In the genomic region with DNA sequence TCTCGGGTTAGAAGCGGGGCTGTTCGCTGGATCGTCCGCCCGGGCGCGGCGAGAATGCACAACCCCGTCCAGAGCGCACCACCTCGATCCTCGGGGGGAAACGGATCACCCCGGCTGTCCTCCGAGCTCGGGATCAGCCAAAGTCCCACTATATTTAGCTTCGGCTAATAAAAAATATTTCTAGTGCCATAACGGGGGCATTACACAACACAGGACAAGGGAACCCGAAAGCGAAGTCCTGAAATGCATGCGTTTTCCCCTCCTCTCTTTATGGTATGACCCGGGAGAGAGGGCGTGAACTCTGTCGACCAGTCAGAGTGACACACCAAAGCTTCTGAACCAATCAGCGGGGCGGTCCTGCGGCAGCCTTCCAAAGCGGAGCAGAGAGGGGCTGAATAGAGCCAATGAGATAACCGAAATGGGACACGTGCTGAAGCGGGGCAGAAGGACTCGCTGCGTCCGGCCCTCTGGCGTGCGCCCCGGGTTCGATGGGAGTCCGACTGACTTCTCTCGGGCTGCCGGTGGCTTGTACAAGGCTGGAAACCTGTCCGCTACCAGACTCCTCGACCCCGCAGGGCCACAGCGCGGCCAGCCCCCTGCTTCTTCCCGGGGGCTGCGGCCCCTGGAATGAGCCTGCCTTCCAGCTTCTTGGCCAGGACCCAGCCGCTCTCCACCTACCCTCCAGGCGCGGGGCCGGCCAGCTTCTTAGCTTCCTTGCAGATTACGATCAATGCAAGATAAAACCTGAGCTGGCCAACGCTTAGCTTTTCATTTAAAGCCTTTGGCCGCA, we compare ENCODE assay signal across 8 cellular contexts. TPM values are rescaled to one million over a fixed set of nuclear protein-coding genes. Genes with fewer than 3 reads are reported as not detected.
DNase-seq lines count a peak whose midpoint lies in the region; ATAC-seq and TF ChIP-seq lines count a peak whose summit lies in the region.

A gene with protein sequence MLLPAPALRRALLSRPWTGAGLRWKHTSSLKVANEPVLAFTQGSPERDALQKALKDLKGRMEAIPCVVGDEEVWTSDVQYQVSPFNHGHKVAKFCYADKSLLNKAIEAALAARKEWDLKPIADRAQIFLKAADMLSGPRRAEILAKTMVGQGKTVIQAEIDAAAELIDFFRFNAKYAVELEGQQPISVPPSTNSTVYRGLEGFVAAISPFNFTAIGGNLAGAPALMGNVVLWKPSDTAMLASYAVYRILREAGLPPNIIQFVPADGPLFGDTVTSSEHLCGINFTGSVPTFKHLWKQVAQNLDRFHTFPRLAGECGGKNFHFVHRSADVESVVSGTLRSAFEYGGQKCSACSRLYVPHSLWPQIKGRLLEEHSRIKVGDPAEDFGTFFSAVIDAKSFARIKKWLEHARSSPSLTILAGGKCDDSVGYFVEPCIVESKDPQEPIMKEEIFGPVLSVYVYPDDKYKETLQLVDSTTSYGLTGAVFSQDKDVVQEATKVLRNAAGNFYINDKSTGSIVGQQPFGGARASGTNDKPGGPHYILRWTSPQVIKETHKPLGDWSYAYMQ (minus strand): TSS at position 33 of the 790 bp plus-strand sequence. CDS start 32 bp downstream, at position 1.

- CTCF ChIA-PET in RWPE1 (lab: Yijun Ruan, JAX), result interaction anchor here (0.7 to 2.0 kb wide), 3 partner anchors 10 to 131 kb away, joined by 3 to 9 read pairs (median 4); no protein-coding TSS in a partner anchor
- CTCF ChIA-PET in naive thymus-derived CD4-positive, alpha-beta T cell (lab: Charles Lee), result interaction anchor here (0.6 to 9.1 kb wide), 10 partner anchors 10 to 173 kb away, joined by 3 to 105 read pairs (median 3); a partner anchor contains a TSS

- peak within 1 kb of the TSS; percentile 88 to 98 (median 97) for H3K27ac Mint-ChIP-seq in naive thymus-derived CD4-positive, alpha-beta T cell
- H3K27ac Mint-ChIP-seq in stimulated activated memory B cell treated with anti-CD40 and anti-IgM and Interleukin-4, amounts not matched to agents 10 μg/mL and 1 μg/mL and 100 μg/mL, for 72 hours, result peak within 1 kb of the TSS; percentile 92

- no peaks in the 10 kb centered on the region for H3K9me3 Mint-ChIP-seq in naive thymus-derived CD4-positive, alpha-beta T cell
- no peaks in the 10 kb centered on the region for H3K9me3 Mint-ChIP-seq in stimulated activated memory B cell treated with anti-CD40 and anti-IgM and Interleukin-4, amounts not matched to agents 10 μg/mL and 1 μg/mL and 100 μg/mL, for 72 hours

- H3K4me1 Mint-ChIP-seq in naive thymus-derived CD4-positive, alpha-beta T cell, result peaks cover 22 to 50% (median 41%) of the 10 kb centered on the region in 7 donors
- H3K4me1 Mint-ChIP-seq in stimulated activated memory B cell treated with anti-CD40 and anti-IgM and Interleukin-4, amounts not matched to agents 10 μg/mL and 1 μg/mL and 100 μg/mL, for 72 hours, result peaks cover 36% of the 10 kb centered on the region

- H3K4me3 ChIP-seq in LNCaP clone FGC (ENCODE audit: low read depth, low read length) (peak within 1 kb of the TSS; percentile 71), fibroblast of mammary gland (ENCODE audit: control insufficient read depth, low read depth, low read length) (peak within 1 kb of the TSS; percentile 80)
- peak within 1 kb of the TSS; percentile 57 for H3K4me3 ChIP-seq in naive thymus-derived CD4-positive, alpha-beta T cell (ENCODE audit: low read length)

- intact Hi-C loops in naive thymus-derived CD4-positive, alpha-beta T cell (cut with micrococcal nuclease), result loop anchor here (1.0 to 10.0 kb wide), 10 partner anchors 24 to 692 kb away; a partner anchor contains a TSS

- POLR2A ChIA-PET in RWPE1 (lab: Yijun Ruan, JAX; ENCODE audit: low non-redundant PET), result interaction anchor here (0.5 to 1.6 kb wide), 5 partner anchors 17 to 284 kb away, joined by 3 to 8 read pairs (median 4); no protein-coding TSS in a partner anchor
- POLR2A ChIA-PET in naive thymus-derived CD4-positive, alpha-beta T cell (lab: Charles Lee), result interaction anchor here (0.9 to 2.3 kb wide), 11 partner anchors 21 to 173 kb away, joined by 3 to 10 read pairs (median 4); a partner anchor contains a TSS

- H3K27me3 ChIP-seq in naive thymus-derived CD4-positive, alpha-beta T cell (ENCODE audit: control insufficient read depth in 2 of 2, insufficient read depth in 2 of 2, low read length in 2 of 2), result no peaks in the 10 kb centered on the region

- H3K27ac ChIP-seq in RWPE1, result peak within 1 kb of the TSS; percentile 89
- H3K27ac ChIP-seq in naive thymus-derived CD4-positive, alpha-beta T cell (ENCODE audit: low read depth, low read length), result peak within 1 kb of the TSS; percentile 83

- H3K4me1 ChIP-seq in naive thymus-derived CD4-positive, alpha-beta T cell (ENCODE audit: control insufficient read depth in 2 of 2, insufficient read depth in 2 of 2, low read length in 2 of 2), result peaks cover 3 to 12% of the 10 kb centered on the region in 2 donors

- TF ChIP-seq CTCF in LNCaP clone FGC (IDR thresholded peaks at IDR 0.05; ENCODE audit: control insufficient read depth, extremely low read depth, insufficient read depth) (no peak), RWPE1 (conservative IDR thresholded peaks at IDR 0.05; ENCODE audit: low read depth) (no peak), fibroblast of mammary gland (conservative IDR thresholded peaks at IDR 0.05; ENCODE audit: control insufficient read depth, insufficient read depth, low read depth, low read length) (no peak)

- H3K36me3 Mint-ChIP-seq in naive thymus-derived CD4-positive, alpha-beta T cell, result peaks cover 0 to under 1% (median 0%) of the 10 kb centered on the region in 5 donors
- peaks cover 2% of the 10 kb centered on the region for H3K36me3 Mint-ChIP-seq in stimulated activated memory B cell treated with anti-CD40 and anti-IgM and Interleukin-4, amounts not matched to agents 10 μg/mL and 1 μg/mL and 100 μg/mL, for 72 hours

- H3K9me3 ChIP-seq in naive thymus-derived CD4-positive, alpha-beta T cell (ENCODE audit: control insufficient read depth in 2 of 3, low read length in 3 of 3), result no peaks in the 10 kb centered on the region

- no peaks in the 10 kb centered on the region for H3K27me3 Mint-ChIP-seq in naive thymus-derived CD4-positive, alpha-beta T cell
- no peaks in the 10 kb centered on the region for H3K27me3 Mint-ChIP-seq in stimulated activated memory B cell treated with anti-CD40 and anti-IgM and Interleukin-4, amounts not matched to agents 10 μg/mL and 1 μg/mL and 100 μg/mL, for 72 hours

- H3K36me3 ChIP-seq in naive thymus-derived CD4-positive, alpha-beta T cell (ENCODE audit: control insufficient read depth in 2 of 3, insufficient read depth in 3 of 3, low read length in 3 of 3), result peaks cover 0 to 13% (median 0%) of the 10 kb centered on the region in 3 experiments

- peak; percentile 98 for ATAC-seq in naive thymus-derived CD4-positive, alpha-beta T cell
- peak; percentile 99 for ATAC-seq in stimulated activated memory B cell treated with anti-CD40 and anti-IgM and Interleukin-4, amounts not matched to agents 10 μg/mL and 1 μg/mL and 100 μg/mL, for 72 hours

- DNase-seq in EL (peak; percentile 99), H4 (ENCODE audit: low spot score) (peak; percentile 98), LNCaP clone FGC (ENCODE audit: low read depth) (peak; percentile 93), RWPE1 (ENCODE audit: low spot score) (peak; percentile 100), fibroblast of mammary gland (ENCODE audit: low read depth) (peak; percentile 98)
- DNase-seq in activated effector memory CD4-positive, alpha-beta T cell treated with Interleukin-2 at 50 U/mL for 16 hours, result peak; percentile 88
- peak; percentile 73 to 95 (median 93) for DNase-seq in naive thymus-derived CD4-positive, alpha-beta T cell

- H3K4me3 Mint-ChIP-seq in naive thymus-derived CD4-positive, alpha-beta T cell, result peak within 1 kb of the TSS; percentile 86 to 99 (median 94)
- peak within 1 kb of the TSS; percentile 97 for H3K4me3 Mint-ChIP-seq in stimulated activated memory B cell treated with anti-CD40 and anti-IgM and Interleukin-4, amounts not matched to agents 10 μg/mL and 1 μg/mL and 100 μg/mL, for 72 hours

RNA-seq across cellular contexts. Expression of the gene that starts here (rescaled TPM):
- total RNA-seq in H4 (2014; rRNA removed; shearing (Covaris generic)), result 2.5 and 3.3 TPM in 2 replicates
- total RNA-seq in naive thymus-derived CD4-positive, alpha-beta T cell, result 1 to 10 TPM; 1.3 to 3.2 (median 1.6) TPM
- 1 to 10 TPM in 1 of 2 donors, under 1 TPM in 1; 0.94 to 1.3 TPM for polyA plus RNA-seq in naive thymus-derived CD4-positive, alpha-beta T cell

Comparison
In these comparisons a context has a peak if more than half of its experiments do, and no peak if none do; other contexts are left out.
1. Peak in every context shown above with its lines: DNase-seq, ATAC-seq, H3K4me3 ChIP-seq and H3K27ac ChIP-seq.